19 cellular contexts compared by ENCODE assay signal in genomic region chr4:80454040-80454439, GRCh38.
A peak's percentile ranks its signal among the peaks of the same experiment; 100 is the strongest.
DNase-seq lines count a peak whose midpoint lies in the region; FAIRE-seq and TF ChIP-seq lines count a peak whose summit lies in the region.
"Had no signal": no experiment of that assay in that cellular context is flagged by ENCODE, and none has a peak within 500 bp of the region (broad histone marks: within the 10 kb centered on the region; RNA-seq: fewer than 3 reads in every experiment).

No MANE protein-coding gene starts in this region.

- no peak overlapping the region for H3K27ac Mint-ChIP-seq in activated CD4-positive, alpha-beta T cell treated with anti-CD3 and anti-CD28 coated beads, Interleukin-2, amount 10 ng/mL, durations not matched to agents 7 days and 5 days
- H3K27ac Mint-ChIP-seq in activated T-helper 1 cell treated with anti-CD3 and anti-CD28 coated beads, Interleukin-12 subunit alpha, Interleukin-12 subunit beta, Interleukin-2, Interleukin-4 antibody, amounts not matched to agents 30 ng/mL and 10 ng/mL and 1 ng/mL, durations not matched to agents 14 hours and 24 hours and 36 hours = no peak overlapping the region
- H3K27ac Mint-ChIP-seq: activated CD4-positive, alpha-beta T cell treated with anti-CD3 and anti-CD28 coated beads for 36 hours had no signal

- H3K36me3 Mint-ChIP-seq in activated CD4-positive, alpha-beta T cell treated with anti-CD3 and anti-CD28 coated beads, Interleukin-2, amount 10 ng/mL, durations not matched to agents 7 days and 5 days (ENCODE audit: low read depth) = peaks cover 3% of the 10 kb centered on the region
- no peaks in the 10 kb centered on the region for H3K36me3 Mint-ChIP-seq in activated T-helper 1 cell treated with anti-CD3 and anti-CD28 coated beads, Interleukin-12 subunit alpha, Interleukin-12 subunit beta, Interleukin-2, Interleukin-4 antibody, amounts not matched to agents 30 ng/mL and 10 ng/mL and 1 ng/mL, durations not matched to agents 14 hours and 24 hours and 36 hours (ENCODE audit: low read depth)
- H3K36me3 Mint-ChIP-seq: neural progenitor cell had no signal

- TF ChIP-seq CTCF in RWPE1 (conservative IDR thresholded peaks at IDR 0.05; ENCODE audit: low read depth) (no peak), fibroblast of the aortic adventitia (IDR thresholded peaks at IDR 0.05; ENCODE audit: insufficient read depth, low read length) (no peak)

- H3K4me3 ChIP-seq in fibroblast of the aortic adventitia (ENCODE audit: low read depth, low read length) = no peak overlapping the region
- H3K4me3 ChIP-seq: GM12878, left ventricle myocardium inferior, mucosa of descending colon, neural progenitor cell, SK-N-MC, suprapubic skin had no signal

- DNase-seq in HT-29 (ENCODE audit: low spot score) (peak; percentile 31), RWPE1 (ENCODE audit: low spot score) (peak; percentile 81), fibroblast of the aortic adventitia (ENCODE audit: low read depth) (peak; percentile 22), urothelium cell line (ENCODE audit: low spot score) (peak; percentile 60)
- DNase-seq in activated CD4-positive, alpha-beta T cell treated with anti-CD3 and anti-CD28 coated beads, Interleukin-2, amount 10 ng/mL, durations not matched to agents 7 days and 5 days = no peak
- DNase-seq in activated naive CD4-positive, alpha-beta T cell treated with anti-CD3 and anti-CD28 coated beads, Interleukin-2, amount 50 U/mL, for 16 hours = no peak
- no peak for DNase-seq in activated T-helper 1 cell treated with anti-CD3 and anti-CD28 coated beads, Interleukin-12 subunit alpha, Interleukin-12 subunit beta, Interleukin-2, Interleukin-4 antibody, amounts not matched to agents 30 ng/mL and 10 ng/mL and 1 ng/mL, durations not matched to agents 14 hours and 24 hours and 36 hours (ENCODE audit: low spot score)
- DNase-seq: activated CD4-positive, alpha-beta T cell treated with anti-CD3 and anti-CD28 coated beads for 36 hours; activated effector memory CD4-positive, alpha-beta T cell treated with Interleukin-2 at 50 U/mL for 16 hours; BE2C; effector CD8-positive, alpha-beta T cell; GF-D8; left ventricle myocardium inferior; mucosa of descending colon; NCI-H526 had no signal

- H3K27ac ChIP-seq in RWPE1 = no peak overlapping the region
- H3K27ac ChIP-seq: left ventricle myocardium inferior, neural progenitor cell, SK-N-MC, suprapubic skin had no signal

- peaks cover 13% of the 10 kb centered on the region for H3K9me3 Mint-ChIP-seq in activated CD4-positive, alpha-beta T cell treated with anti-CD3 and anti-CD28 coated beads, Interleukin-2, amount 10 ng/mL, durations not matched to agents 7 days and 5 days
- H3K9me3 Mint-ChIP-seq in activated T-helper 1 cell treated with anti-CD3 and anti-CD28 coated beads, Interleukin-12 subunit alpha, Interleukin-12 subunit beta, Interleukin-2, Interleukin-4 antibody, amounts not matched to agents 30 ng/mL and 10 ng/mL and 1 ng/mL, durations not matched to agents 14 hours and 24 hours and 36 hours = no peaks in the 10 kb centered on the region
- H3K9me3 Mint-ChIP-seq: neural progenitor cell had no signal

- no peak overlapping the region for H3K4me3 Mint-ChIP-seq in activated CD4-positive, alpha-beta T cell treated with anti-CD3 and anti-CD28 coated beads, Interleukin-2, amount 10 ng/mL, durations not matched to agents 7 days and 5 days
- H3K4me3 Mint-ChIP-seq in activated T-helper 1 cell treated with anti-CD3 and anti-CD28 coated beads, Interleukin-12 subunit alpha, Interleukin-12 subunit beta, Interleukin-2, Interleukin-4 antibody, amounts not matched to agents 30 ng/mL and 10 ng/mL and 1 ng/mL, durations not matched to agents 14 hours and 24 hours and 36 hours = no peak overlapping the region
- H3K4me3 Mint-ChIP-seq: activated CD4-positive, alpha-beta T cell treated with anti-CD3 and anti-CD28 coated beads for 36 hours; neural progenitor cell had no signal

- no peaks in the 10 kb centered on the region for H3K27me3 Mint-ChIP-seq in activated CD4-positive, alpha-beta T cell treated with anti-CD3 and anti-CD28 coated beads, Interleukin-2, amount 10 ng/mL, durations not matched to agents 7 days and 5 days
- H3K27me3 Mint-ChIP-seq in activated T-helper 1 cell treated with anti-CD3 and anti-CD28 coated beads, Interleukin-12 subunit alpha, Interleukin-12 subunit beta, Interleukin-2, Interleukin-4 antibody, amounts not matched to agents 30 ng/mL and 10 ng/mL and 1 ng/mL, durations not matched to agents 14 hours and 24 hours and 36 hours (ENCODE audit: insufficient read depth) = no peaks in the 10 kb centered on the region
- H3K27me3 Mint-ChIP-seq: activated CD4-positive, alpha-beta T cell treated with anti-CD3 and anti-CD28 coated beads for 36 hours had no signal

- intact Hi-C loops in activated T-helper 1 cell treated with anti-CD3 and anti-CD28 coated beads, Interleukin-12 subunit alpha, Interleukin-12 subunit beta, Interleukin-2, Interleukin-4 antibody, amounts not matched to agents 30 ng/mL and 10 ng/mL and 1 ng/mL, durations not matched to agents 14 hours and 24 hours and 36 hours (cut with micrococcal nuclease) = no loop called here

- CTCF ChIA-PET in RWPE1 (lab: Yijun Ruan, JAX) = no interaction called here
- CTCF ChIA-PET in activated CD4-positive, alpha-beta T cell treated with anti-CD3 and anti-CD28 coated beads, Interleukin-2, amount 10 ng/mL, durations not matched to agents 7 days and 5 days (lab: Charles Lee) = no interaction called here

- POLR2A ChIA-PET in RWPE1 (lab: Yijun Ruan, JAX; ENCODE audit: low non-redundant PET) = no interaction called here
- POLR2A ChIA-PET in activated CD4-positive, alpha-beta T cell treated with anti-CD3 and anti-CD28 coated beads, Interleukin-2, amount 10 ng/mL, durations not matched to agents 7 days and 5 days (lab: Charles Lee) = no interaction called here

- H3K4me1 Mint-ChIP-seq in activated CD4-positive, alpha-beta T cell treated with anti-CD3 and anti-CD28 coated beads, Interleukin-2, amount 10 ng/mL, durations not matched to agents 7 days and 5 days = no peaks in the 10 kb centered on the region
- no peaks in the 10 kb centered on the region for H3K4me1 Mint-ChIP-seq in activated T-helper 1 cell treated with anti-CD3 and anti-CD28 coated beads, Interleukin-12 subunit alpha, Interleukin-12 subunit beta, Interleukin-2, Interleukin-4 antibody, amounts not matched to agents 30 ng/mL and 10 ng/mL and 1 ng/mL, durations not matched to agents 14 hours and 24 hours and 36 hours (ENCODE audit: low read depth)
- H3K4me1 Mint-ChIP-seq: activated CD4-positive, alpha-beta T cell treated with anti-CD3 and anti-CD28 coated beads for 36 hours; neural progenitor cell had no signal

- no peak for FAIRE-seq in urothelium cell line (lab: Jason Lieb, UNC)
- FAIRE-seq: GM12878 had no signal

Comparison
In these comparisons a context has a peak if more than half of its experiments do, and no peak if none do; other contexts are left out.
1. DNase-seq: peak in HT-29 (single experiment), RWPE1 (single experiment), fibroblast of the aortic adventitia (single experiment) and urothelium cell line (single experiment); none in activated CD4-positive, alpha-beta T cell treated with anti-CD3 and anti-CD28 coated beads, Interleukin-2, amount 10 ng/mL, durations not matched to agents 7 days and 5 days (single experiment), activated naive CD4-positive, alpha-beta T cell treated with anti-CD3 and anti-CD28 coated beads, Interleukin-2, amount 50 U/mL, for 16 hours (single experiment) and activated T-helper 1 cell treated with anti-CD3 and anti-CD28 coated beads, Interleukin-12 subunit alpha, Interleukin-12 subunit beta, Interleukin-2, Interleukin-4 antibody, amounts not matched to agents 30 ng/mL and 10 ng/mL and 1 ng/mL, durations not matched to agents 14 hours and 24 hours and 36 hours (single experiment).